In the genomic region with DNA sequence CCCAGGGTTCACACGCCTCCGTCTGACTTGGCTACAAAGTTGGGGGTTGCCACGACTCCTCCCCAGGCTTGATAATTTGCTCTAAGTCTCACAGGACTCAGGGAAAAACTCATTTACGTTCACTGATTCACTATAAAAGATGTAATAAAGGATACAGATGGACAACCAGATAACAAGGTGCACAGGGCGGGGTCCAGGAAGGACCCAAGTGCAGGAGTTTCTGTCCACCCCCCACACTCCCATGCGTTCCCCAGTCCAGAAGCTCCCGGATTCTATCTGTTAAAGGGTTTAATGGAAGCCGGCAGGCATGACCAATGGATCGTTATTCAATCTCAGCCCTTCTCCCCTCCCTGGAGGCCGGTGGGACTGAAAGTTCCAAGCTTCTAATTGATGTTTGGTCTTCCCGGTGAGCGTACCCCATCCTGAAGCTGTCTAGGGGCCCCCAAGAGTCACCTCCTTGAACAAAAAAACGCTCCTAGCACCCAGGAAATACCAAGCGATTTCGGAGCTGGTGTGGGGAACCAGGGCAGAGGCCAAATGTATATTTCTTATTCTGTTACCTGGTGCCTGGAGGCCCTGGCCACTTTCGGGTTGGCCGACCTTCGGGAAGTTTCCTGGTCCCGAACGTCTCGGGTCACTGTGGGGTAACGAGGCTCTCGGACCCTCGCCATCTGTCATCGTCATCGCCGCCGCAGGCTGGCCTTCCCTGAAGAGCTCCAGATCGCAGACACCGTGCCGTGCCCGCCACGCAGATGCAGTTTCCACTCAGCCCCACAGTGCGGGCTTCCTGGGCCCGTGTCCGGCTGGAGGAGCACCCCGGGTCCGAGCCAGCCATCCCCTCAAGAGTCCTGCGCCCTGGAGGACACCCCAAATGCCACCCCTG, we compare ENCODE assay signal across 1 cellular context.
A peak's percentile ranks its signal among the peaks of the same experiment; 100 is the strongest.
TF ChIP-seq lines count a peak whose summit lies in the region.

No MANE protein-coding gene starts in this region.

TF ChIP-seq in K562, 482 proteins besides CTCF, POLR2A, EP300 and RAD21 (continued from another document):
- peak; percentile 97 for TF ChIP-seq ZBTB17 (CRISPR knock-in tag; IDR thresholded peaks at IDR 0.05)
- no peak for TF ChIP-seq CHD1 (IDR thresholded peaks at IDR 0.05; ENCODE audit: low read length)
- peak; percentile 36; the same call in 1 of the 2 replicates for TF ChIP-seq L3MBTL2 (IDR thresholded peaks at IDR 0.05)
- no peak for TF ChIP-seq TBL1XR1 (IDR thresholded peaks at IDR 0.05; ENCODE audit: low read length in 2 of 2)
- TF ChIP-seq, protein P1, sequence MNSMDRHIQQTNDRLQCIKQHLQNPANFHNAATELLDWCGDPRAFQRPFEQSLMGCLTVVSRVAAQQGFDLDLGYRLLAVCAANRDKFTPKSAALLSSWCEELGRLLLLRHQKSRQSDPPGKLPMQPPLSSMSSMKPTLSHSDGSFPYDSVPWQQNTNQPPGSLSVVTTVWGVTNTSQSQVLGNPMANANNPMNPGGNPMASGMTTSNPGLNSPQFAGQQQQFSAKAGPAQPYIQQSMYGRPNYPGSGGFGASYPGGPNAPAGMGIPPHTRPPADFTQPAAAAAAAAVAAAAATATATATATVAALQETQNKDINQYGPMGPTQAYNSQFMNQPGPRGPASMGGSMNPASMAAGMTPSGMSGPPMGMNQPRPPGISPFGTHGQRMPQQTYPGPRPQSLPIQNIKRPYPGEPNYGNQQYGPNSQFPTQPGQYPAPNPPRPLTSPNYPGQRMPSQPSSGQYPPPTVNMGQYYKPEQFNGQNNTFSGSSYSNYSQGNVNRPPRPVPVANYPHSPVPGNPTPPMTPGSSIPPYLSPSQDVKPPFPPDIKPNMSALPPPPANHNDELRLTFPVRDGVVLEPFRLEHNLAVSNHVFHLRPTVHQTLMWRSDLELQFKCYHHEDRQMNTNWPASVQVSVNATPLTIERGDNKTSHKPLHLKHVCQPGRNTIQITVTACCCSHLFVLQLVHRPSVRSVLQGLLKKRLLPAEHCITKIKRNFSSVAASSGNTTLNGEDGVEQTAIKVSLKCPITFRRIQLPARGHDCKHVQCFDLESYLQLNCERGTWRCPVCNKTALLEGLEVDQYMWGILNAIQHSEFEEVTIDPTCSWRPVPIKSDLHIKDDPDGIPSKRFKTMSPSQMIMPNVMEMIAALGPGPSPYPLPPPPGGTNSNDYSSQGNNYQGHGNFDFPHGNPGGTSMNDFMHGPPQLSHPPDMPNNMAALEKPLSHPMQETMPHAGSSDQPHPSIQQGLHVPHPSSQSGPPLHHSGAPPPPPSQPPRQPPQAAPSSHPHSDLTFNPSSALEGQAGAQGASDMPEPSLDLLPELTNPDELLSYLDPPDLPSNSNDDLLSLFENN (IDR thresholded peaks at IDR 0.05; ENCODE audit: low read depth in 2 of 2, low read length in 2 of 2) = peak in 1 of 2 experiments; percentile 76; a peak in 1 of 4 replicates
- no peak for TF ChIP-seq ZNF41 (CRISPR knock-in tag; conservative IDR thresholded peaks at IDR 0.05)
- peak; percentile 89 for TF ChIP-seq PRDM10 (IDR thresholded peaks at IDR 0.05; ENCODE audit: partially characterized antibody)
- 0 out of 2 replicates have a peak, but pooled peaks have one; percentile 18 for TF ChIP-seq DIDO1 (tag; IDR thresholded peaks at IDR 0.05; ENCODE audit: low read depth)
